In the genomic region with DNA sequence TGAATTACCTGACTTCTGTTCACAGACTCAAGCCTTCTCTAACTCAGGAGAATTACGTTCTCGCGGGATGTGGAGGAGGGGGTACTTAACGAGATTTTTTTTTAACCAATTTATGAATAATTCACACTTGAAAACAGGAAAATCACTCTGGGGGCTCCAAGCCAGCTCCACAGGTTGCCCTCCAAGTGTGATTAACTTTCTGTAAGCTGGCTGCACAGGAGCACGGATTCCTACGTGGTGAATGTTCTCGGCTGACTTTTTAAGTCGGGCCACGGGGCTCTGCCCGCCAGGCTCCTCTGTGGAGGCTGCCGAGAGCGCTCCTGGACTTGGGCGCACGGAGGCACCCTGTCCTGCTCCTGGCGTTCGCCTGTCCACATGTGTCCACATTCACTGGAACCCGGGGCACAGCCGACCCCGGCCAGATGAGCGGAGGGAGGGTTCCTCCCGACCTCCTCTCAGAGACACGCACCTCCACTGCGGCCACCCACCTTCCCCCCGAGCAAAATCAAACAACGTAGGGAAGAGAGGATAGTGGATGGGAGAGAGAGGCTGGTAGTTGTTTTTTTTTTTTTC, we compare ENCODE assay signal across 25 cellular contexts.
A peak's percentile ranks its signal among the peaks of the same experiment; 100 is the strongest.
DNase-seq lines count a peak whose midpoint lies in the region; ATAC-seq and TF ChIP-seq lines count a peak whose summit lies in the region.
"Had no signal": no experiment of that assay in that cellular context is flagged by ENCODE, and none has a peak within 500 bp of the region (broad histone marks: within the 10 kb centered on the region; RNA-seq: fewer than 3 reads in every experiment).

No MANE protein-coding gene starts in this region.

- intact Hi-C loops in lower lobe of right lung (cut with DNase I), result no loop called here

- peaks cover 0 to 5% (median 0%) of the 10 kb centered on the region in 11 experiments; a peak in 3 of 22 replicates for H3K9me3 ChIP-seq in BLaER1 treated with 17β-estradiol and CSF1 and Interleukin-3, amounts not matched to agents 10 nM and 100 nM (replicated peaks in 1 of 11)
- H3K9me3 ChIP-seq in RWPE2 (ENCODE audit: severe bottlenecking) (no peaks in the 10 kb centered on the region), lower lobe of right lung (no peaks in the 10 kb centered on the region), HAP-1 (no peaks in the 10 kb centered on the region)
- H3K9me3 ChIP-seq: testis had no signal

- ATAC-seq in RWPE2 (ENCODE audit: low read depth) (no peak), lower lobe of right lung (no peak)
- ATAC-seq: activated naive CD4-positive, alpha-beta T cell treated with anti-CD3 and anti-CD28 coated beads, Interleukin-2, amount 50 U/mL, for 72 hours; stimulated activated effector memory CD8-positive, alpha-beta T cell treated with anti-CD3 and anti-CD28 coated beads, Interleukin-12 subunit alpha, Interleukin-12 subunit beta, amount 100 ng/mL, for 72 hours had no signal

- peaks cover 22 to 78% (median 56%) of the 10 kb centered on the region in 11 experiments; a peak in 21 of 22 replicates for H4K20me1 ChIP-seq in BLaER1 treated with 17β-estradiol and CSF1 and Interleukin-3, amounts not matched to agents 10 nM and 100 nM

- TF ChIP-seq CTCF in RWPE2 (IDR thresholded peaks at IDR 0.05; ENCODE audit: poor library complexity, severe bottlenecking), result no peak
- TF ChIP-seq CTCF in lower lobe of right lung (IDR thresholded peaks at IDR 0.05), result no peak

- in situ Hi-C loops in HAP-1 (cut with MboI; ENCODE audit: low sequenced_read_pairs), result no loop called here

- DNase-seq in activated CD8-positive, alpha-beta memory T cell treated with anti-CD3 and anti-CD28 coated beads, Interleukin-2, amount 50 U/mL, for 4 hours, result peak; percentile 9
- DNase-seq in activated CD8-positive, alpha-beta memory T cell treated with anti-CD3 and anti-CD28 coated beads, Interleukin-2, amount 50 U/mL, for 48 hours, result no peak
- DNase-seq in RWPE2 (ENCODE audit: low spot score) (peak; percentile 51), lower lobe of right lung (peak; percentile 37), middle frontal gyrus (ENCODE audit: extremely low spot score, low spot score) (no peak), HAP-1 (ENCODE audit: low spot score in 2 of 2) (no peak)
- DNase-seq in activated CD4-positive, alpha-beta T cell treated with anti-CD3 and anti-CD28 coated beads for 48 hours, result no peak
- DNase-seq: activated CD4-positive, alpha-beta memory T cell treated with anti-CD3 and anti-CD28 coated beads for 36 hours; activated T-cell treated with anti-CD3 and anti-CD28 coated beads, Interleukin-2, amount 50 U/mL, for 48 hours; cerebellar nuclear complex; COR-L47; DMS79 treated with DMSO at 0.1 percent for 48 hours; kidney glomerular epithelial cell; NCI-H1092; NCI-H1930; NCI-H2227 treated with DMSO at 0.1 percent for 48 hours; occipital lobe; stimulated activated CD4-positive, alpha-beta T cell treated with anti-CD3 and anti-CD28 coated beads, Interleukin-2, amount 100 ng/mL, for 24 hours; testis; WERI-Rb-1 had no signal

- H3K9ac ChIP-seq in BLaER1 treated with 17β-estradiol and CSF1 and Interleukin-3, amounts not matched to agents 10 nM and 100 nM, result peak overlapping the region in 9 of 11 experiments; percentile 46 to 79 (median 67); a peak in 12 of 22 replicates

- peak overlapping the region in 8 of 11 experiments; percentile 53 to 83 (median 72); a peak in 15 of 22 replicates for H3K27ac ChIP-seq in BLaER1 treated with 17β-estradiol and CSF1 and Interleukin-3, amounts not matched to agents 10 nM and 100 nM
- H3K27ac ChIP-seq in RWPE2 (ENCODE audit: poor library complexity, severe bottlenecking), result no peak overlapping the region
- no peak overlapping the region for H3K27ac ChIP-seq in lower lobe of right lung
- H3K27ac ChIP-seq: SK-N-MC, skin epidermis, testis, WERI-Rb-1 had no signal

- peaks cover 0 to 43% (median 26%) of the 10 kb centered on the region in 11 experiments; a peak in 18 of 22 replicates for H3K36me3 ChIP-seq in BLaER1 treated with 17β-estradiol and CSF1 and Interleukin-3, amounts not matched to agents 10 nM and 100 nM
- peaks cover 15% of the 10 kb centered on the region for H3K36me3 ChIP-seq in RWPE2 (ENCODE audit: low read depth)
- peaks cover 37% of the 10 kb centered on the region for H3K36me3 ChIP-seq in lower lobe of right lung
- peaks cover 7% of the 10 kb centered on the region for H3K36me3 ChIP-seq in HAP-1 (replicated peaks)

- H3K4me2 ChIP-seq in BLaER1 treated with 17β-estradiol and CSF1 and Interleukin-3, amounts not matched to agents 10 nM and 100 nM, result peak overlapping the region; percentile 78 to 100 (median 98)

- peaks cover 40 to 64% (median 61%) of the 10 kb centered on the region in 10 experiments for H3K4me1 ChIP-seq in BLaER1 treated with 17β-estradiol and CSF1 and Interleukin-3, amounts not matched to agents 10 nM and 100 nM
- no peaks in the 10 kb centered on the region for H3K4me1 ChIP-seq in RWPE2 (ENCODE audit: insufficient read depth, poor library complexity, severe bottlenecking)
- no peaks in the 10 kb centered on the region for H3K4me1 ChIP-seq in lower lobe of right lung
- no peaks in the 10 kb centered on the region for H3K4me1 ChIP-seq in HAP-1
- H3K4me1 ChIP-seq: testis had no signal

- peaks cover 0 to 45% (median 15%) of the 10 kb centered on the region in 11 experiments; a peak in 16 of 22 replicates for H3K27me3 ChIP-seq in BLaER1 treated with 17β-estradiol and CSF1 and Interleukin-3, amounts not matched to agents 10 nM and 100 nM
- H3K27me3 ChIP-seq in RWPE2 (ENCODE audit: insufficient read depth, poor library complexity, severe bottlenecking), result no peaks in the 10 kb centered on the region
- H3K27me3 ChIP-seq in lower lobe of right lung (ENCODE audit: low read depth), result no peaks in the 10 kb centered on the region
- H3K27me3 ChIP-seq in HAP-1 (ENCODE audit: low read depth), result no peaks in the 10 kb centered on the region
- H3K27me3 ChIP-seq: testis had no signal

- peak overlapping the region in 3 of 10 experiments; percentile 35 to 50 (median 42); a peak in 5 of 20 replicates for H3K4me3 ChIP-seq in BLaER1 treated with 17β-estradiol and CSF1 and Interleukin-3, amounts not matched to agents 10 nM and 100 nM
- H3K4me3 ChIP-seq in RWPE2 (ENCODE audit: severe bottlenecking) (no peak overlapping the region), lower lobe of right lung (no peak overlapping the region), HAP-1 (no peak overlapping the region)
- H3K4me3 ChIP-seq: SK-N-MC, skin epidermis, testis had no signal

Comparison
In these comparisons a context has a peak if more than half of its experiments do, and no peak if none do; other contexts are left out.
1. DNase-seq: peak in activated CD8-positive, alpha-beta memory T cell treated with anti-CD3 and anti-CD28 coated beads, Interleukin-2, amount 50 U/mL, for 4 hours (single experiment), RWPE2 (single experiment) and lower lobe of right lung (single experiment); none in activated CD8-positive, alpha-beta memory T cell treated with anti-CD3 and anti-CD28 coated beads, Interleukin-2, amount 50 U/mL, for 48 hours (single experiment), middle frontal gyrus (single experiment), HAP-1 (0 of 2) and activated CD4-positive, alpha-beta T cell treated with anti-CD3 and anti-CD28 coated beads for 48 hours (single experiment).
2. H3K27ac ChIP-seq: peak in BLaER1 treated with 17β-estradiol and CSF1 and Interleukin-3, amounts not matched to agents 10 nM and 100 nM (8 of 11); none in RWPE2 (single experiment) and lower lobe of right lung (single experiment).